Comparison of ENCODE assay signal across 7 cellular contexts in genomic region chr14:81221579-81222102, GRCh38. TPM values are rescaled to one million over a fixed set of nuclear protein-coding genes. Genes with fewer than 3 reads are reported as not detected.
DNase-seq lines count a peak whose midpoint lies in the region; ATAC-seq, FAIRE-seq and TF ChIP-seq lines count a peak whose summit lies in the region.

No MANE protein-coding gene starts in this region.

- TF ChIP-seq CTCF in Peyer's patch (IDR thresholded peaks at IDR 0.05) (no peak), endothelial cell of umbilical vein (IDR thresholded peaks at IDR 0.05; ENCODE audit: extremely low read depth in 1 of 2, insufficient read depth in 1 of 2, low read depth in 1 of 2, low read length in 2 of 2) (no peak), osteoblast (IDR thresholded peaks at IDR 0.05; ENCODE audit: extremely low read depth, low read depth, low read length) (no peak)

- ATAC-seq in GM21576 (IDR thresholded peaks at IDR 0.05; ENCODE audit: unreplicated experiment), result no peak

- H3K36me3 ChIP-seq in H7 (replicated peaks; ENCODE audit: control insufficient read depth, insufficient read depth, low read length), result no peaks in the 10 kb centered on the region
- no peaks in the 10 kb centered on the region for H3K36me3 ChIP-seq in Peyer's patch
- H3K36me3 ChIP-seq in endothelial cell of umbilical vein (ENCODE audit: control insufficient read depth in 2 of 2, extremely low read depth in 1 of 2, insufficient read depth in 2 of 2, low read length in 2 of 2), result no peaks in the 10 kb centered on the region
- H3K36me3 ChIP-seq in osteoblast (ENCODE audit: insufficient read depth, low read length), result no peaks in the 10 kb centered on the region

- H3K4me3 ChIP-seq in H7 (ENCODE audit: insufficient read depth, low read depth, low read length) (peak overlapping the region; percentile 63), Peyer's patch (peak overlapping the region; percentile 66 to 88 (median 78)), endothelial cell of umbilical vein (replicated peaks in 1 of 3; ENCODE audit: insufficient read depth in 1 of 3, low read depth in 1 of 3, low read length in 3 of 3) (peak overlapping the region in 2 of 3 experiments; percentile 34 to 49), osteoblast (ENCODE audit: insufficient read depth, low read length) (peak overlapping the region; percentile 91)

- POLR2A ChIA-PET in endothelial cell of umbilical vein (lab: Charles Lee), result interaction anchor here (1.6 kb wide), 1 partner anchor 52 kb away, joined by 11 read pairs; no protein-coding TSS in a partner anchor

- H3K4me1 ChIP-seq in Peyer's patch, result peaks cover 0 to 23% (median 0%) of the 10 kb centered on the region in 4 donors
- H3K4me1 ChIP-seq in endothelial cell of umbilical vein (ENCODE audit: control insufficient read depth, extremely low read depth, insufficient read depth, low read length), result peaks cover 18% of the 10 kb centered on the region
- peaks cover 13% of the 10 kb centered on the region for H3K4me1 ChIP-seq in osteoblast (ENCODE audit: insufficient read depth, low read length)

- no peak for FAIRE-seq in endothelial cell of umbilical vein (lab: Jason Lieb, UNC)

- dilution Hi-C loops in endothelial cell of umbilical vein (cut with MboI; ENCODE audit: extremely low pct_ligation_motif_present, low sequenced_read_pairs), result no loop called here

- H3K27me3 ChIP-seq in H7 (ENCODE audit: control insufficient read depth, insufficient read depth, low read length) (no peaks in the 10 kb centered on the region), Peyer's patch (no peaks in the 10 kb centered on the region), endothelial cell of umbilical vein (ENCODE audit: control insufficient read depth in 2 of 2, insufficient read depth in 2 of 2, low read length in 2 of 2) (no peaks in the 10 kb centered on the region), osteoblast (ENCODE audit: insufficient read depth, low read length) (no peaks in the 10 kb centered on the region)

- H3K79me2 ChIP-seq in endothelial cell of umbilical vein (ENCODE audit: control insufficient read depth, insufficient read depth, low read length) (peaks cover 30% of the 10 kb centered on the region), osteoblast (ENCODE audit: insufficient read depth, low read length) (peaks cover 30% of the 10 kb centered on the region)

- H2AFZ ChIP-seq in endothelial cell of umbilical vein (ENCODE audit: low read depth, low read length) (peak overlapping the region; percentile 70), osteoblast (ENCODE audit: low read length) (peak overlapping the region; percentile 100)

- H3K9me3 ChIP-seq in Peyer's patch (no peaks in the 10 kb centered on the region), endothelial cell of umbilical vein (replicated peaks; ENCODE audit: control insufficient read depth, insufficient read depth, low read length) (no peaks in the 10 kb centered on the region), osteoblast (ENCODE audit: low read depth, low read length) (no peaks in the 10 kb centered on the region)

- TF ChIP-seq POLR2A in Peyer's patch (IDR thresholded peaks at IDR 0.05) (no peak), endothelial cell of umbilical vein (IDR thresholded peaks at IDR 0.05; ENCODE audit: low read depth, low read length) (no peak)

- H3K9ac ChIP-seq in endothelial cell of umbilical vein (replicated peaks; ENCODE audit: extremely low read depth, insufficient read depth, low read length), result peak overlapping the region; percentile 78

- DNase-seq in H7 (no peak), Peyer's patch (peak in 1 of 3 donors; percentile 26), endothelial cell of umbilical vein (ENCODE audit: low read depth, low spot score) (no peak), osteoblast (ENCODE audit: insufficient read length, low spot score, missing footprints) (no peak), AG20443 (ENCODE audit: low spot score) (no peak), iPS-NIHi11 (ENCODE audit: low spot score) (no peak)

- CTCF ChIA-PET in endothelial cell of umbilical vein (lab: Charles Lee), result interaction anchor here (1.0 to 1.1 kb wide), 3 partner anchors 49 to 243 kb away, joined by 3 to 4 read pairs (median 4); no protein-coding TSS in a partner anchor

- no TSS peak for BruUV-seq in endothelial cell of umbilical vein (replicated peaks; lab: Mats Ljungman, UMichigan)

- peak overlapping the region; percentile 75 for H3K4me2 ChIP-seq in endothelial cell of umbilical vein (ENCODE audit: insufficient read depth, low read length)
- peak overlapping the region; percentile 99 for H3K4me2 ChIP-seq in osteoblast (ENCODE audit: insufficient read depth, low read length)

- H3K27ac ChIP-seq in Peyer's patch, result peak overlapping the region; percentile 92 to 99 (median 96)
- peak overlapping the region; percentile 91 for H3K27ac ChIP-seq in endothelial cell of umbilical vein (ENCODE audit: insufficient read depth, low read depth, low read length)
- H3K27ac ChIP-seq in osteoblast (ENCODE audit: low read depth, low read length), result peak overlapping the region; percentile 100

- intact Hi-C loops in endothelial cell of umbilical vein (cut with micrococcal nuclease), result loop anchor here (5.0 kb wide), 2 partner anchors 216 to 584 kb away; no protein-coding TSS in a partner anchor

- H3K9me1 ChIP-seq in endothelial cell of umbilical vein (replicated peaks; ENCODE audit: control insufficient read depth, extremely low read depth, insufficient read depth, low read length), result no peaks in the 10 kb centered on the region

- H4K20me1 ChIP-seq in endothelial cell of umbilical vein (replicated peaks; ENCODE audit: control insufficient read depth, extremely low read depth, insufficient read depth, low read length) (no peaks in the 10 kb centered on the region), osteoblast (ENCODE audit: insufficient read depth, low read length) (no peaks in the 10 kb centered on the region)

TF ChIP-seq in endothelial cell of umbilical vein, 7 proteins besides CTCF, POLR2A, EP300 and RAD21:
- no peak for TF ChIP-seq GATA2 (IDR thresholded peaks at IDR 0.05; ENCODE audit: insufficient read depth, insufficient read length, low read depth, low read length)
- TF ChIP-seq MYC (IDR thresholded peaks at IDR 0.05; ENCODE audit: low read depth, low read length), result no peak
- no peak for TF ChIP-seq MAX (IDR thresholded peaks at IDR 0.05; ENCODE audit: insufficient read depth, insufficient read length)
- TF ChIP-seq EZH2 (IDR thresholded peaks at IDR 0.05; ENCODE audit: borderline replicate concordance, low read depth, low read length, severe bottlenecking), result no peak
- TF ChIP-seq JUN (IDR thresholded peaks at IDR 0.05; ENCODE audit: borderline replicate concordance, insufficient read depth, insufficient read length, low read depth), result no peak
- no peak for TF ChIP-seq FOS (IDR thresholded peaks at IDR 0.05; ENCODE audit: borderline replicate concordance, insufficient read depth, low read length)
- no peak for TF ChIP-seq POLR2AphosphoS5 (IDR thresholded peaks at IDR 0.05; ENCODE audit: insufficient read depth, low read depth, low read length)

RNA-seq across cellular contexts. Expression of gene GTF2A1, which starts 0.9 kb away (rescaled TPM):
- 25.8 and 29.6 TPM in 2 replicates for total RNA-seq in H7 (2014; rRNA removed; shearing (Covaris generic))
- 10 to 100 TPM; 12.5 to 28.9 (median 18.6) TPM for total RNA-seq in Peyer's patch
- 32.1 and 33.4 TPM in 2 replicates for total RNA-seq in endothelial cell of umbilical vein
- 11.1 and 13.3 TPM in 2 replicates for polyA plus RNA-seq in endothelial cell of umbilical vein
- 11.2 and 11.6 TPM in 2 replicates for polyA plus RNA-seq in endothelial cell of umbilical vein (2011; cell fraction: cytosol; rRNA removed)
- 8.5 and 8.6 TPM in 2 replicates for polyA plus RNA-seq in endothelial cell of umbilical vein (2011; cell fraction: nucleus; rRNA removed)
- 12.4 and 15.7 TPM in 2 replicates for polyA plus RNA-seq in endothelial cell of umbilical vein (2012)
- polyA minus RNA-seq in endothelial cell of umbilical vein, result 54.5 and 63.9 TPM in 2 replicates
- polyA minus RNA-seq in endothelial cell of umbilical vein (2011; cell fraction: cytosol; rRNA and poly(A)+ RNA removed), result 32.1 TPM
- polyA minus RNA-seq in endothelial cell of umbilical vein (2011; cell fraction: nucleus; rRNA and poly(A)+ RNA removed), result 12.3 TPM in 2 replicates
- total RNA-seq in osteoblast, result 35.8 and 37.4 TPM in 2 replicates
